Comparison of ENCODE assay signal across 20 cellular contexts in genomic region chr5:5278201-5278814, GRCh38.
DNase-seq lines count a peak whose midpoint lies in the region; ATAC-seq, FAIRE-seq and TF ChIP-seq lines count a peak whose summit lies in the region.
"Had no signal": no experiment of that assay in that cellular context is flagged by ENCODE, and none has a peak within 500 bp of the region (broad histone marks: within the 10 kb centered on the region; RNA-seq: fewer than 3 reads in every experiment).

No MANE protein-coding gene starts in this region.

- peak overlapping the region; percentile 39 for H3K4me2 ChIP-seq in A549
- H3K4me2 ChIP-seq: BLaER1 treated with 17β-estradiol and CSF1 and Interleukin-3, amounts not matched to agents 10 nM and 100 nM had no signal

- FAIRE-seq in A549 (lab: Jason Lieb, UNC), result no peak
- FAIRE-seq: GM12878 had no signal

- DNase-seq in A549 (ENCODE audit: low read depth in 1 of 2, low spot score in 1 of 2), result peak in 1 of 2 experiments; percentile 46
- peak; percentile 17 for DNase-seq in LNCaP clone FGC (ENCODE audit: low read depth)
- peak; percentile 17 for DNase-seq in lung (ENCODE audit: low spot score)
- DNase-seq in NCI-H774 (lab: John Stamatoyannopoulos, UW), result no peak
- DNase-seq in RWPE1 (ENCODE audit: low spot score), result no peak
- no peak for DNase-seq in OCI-M2 (lab: John Stamatoyannopoulos, UW; ENCODE audit: unreplicated experiment)
- DNase-seq: 8988T; CD8-positive, alpha-beta T cell; DMS 273 treated with DMSO at 0.1 percent for 48 hours; DMS53; DND-41; EL; GM23248; IMR-90 had no signal

- POLR2A ChIA-PET in A549 (lab: Yijun Ruan, JAX) (no interaction called here), RWPE1 (lab: Yijun Ruan, JAX; ENCODE audit: low non-redundant PET) (no interaction called here)

- no peaks in the 10 kb centered on the region for H3K36me3 ChIP-seq in lung (ENCODE audit: control insufficient read depth in 2 of 2, insufficient read depth in 2 of 2, low read length in 2 of 2)
- H3K36me3 ChIP-seq: BLaER1 treated with 17β-estradiol and CSF1 and Interleukin-3, amounts not matched to agents 10 nM and 100 nM; HAP-1 had no signal

- TF ChIP-seq RAD21 in A549 (conservative IDR thresholded peaks at IDR 0.05 in 1 of 2, IDR thresholded peaks at IDR 0.05 in 1 of 2), result 0 out of 5 replicates have a peak, but pooled peaks of 1 of the 2 experiments have one; percentile 3

- H3K27ac ChIP-seq in A549, result no peak overlapping the region
- peak overlapping the region; percentile 59 for H3K27ac ChIP-seq in VCaP
- no peak overlapping the region for H3K27ac ChIP-seq in lung (ENCODE audit: low read depth in 1 of 2, low read length in 1 of 2)
- H3K27ac ChIP-seq in RWPE1, result no peak overlapping the region
- H3K27ac ChIP-seq: BLaER1 treated with 17β-estradiol and CSF1 and Interleukin-3, amounts not matched to agents 10 nM and 100 nM; GM23248; HL-60 had no signal

- ATAC-seq in A549, result peak in 1 of 2 experiments; percentile 79; a peak in 4 of 6 replicates
- no peak for ATAC-seq in lung (ENCODE audit: insufficient read depth, low FRiP score)
- ATAC-seq in GM19328 (IDR thresholded peaks at IDR 0.05; ENCODE audit: unreplicated experiment), result no peak
- ATAC-seq: CD8-positive, alpha-beta T cell; GM12878 had no signal

- H3K4me1 ChIP-seq in A549, result peaks cover 17% of the 10 kb centered on the region; the same call in 2 of the 3 replicates
- H3K4me1 ChIP-seq in lung (ENCODE audit: control insufficient read depth in 2 of 2, insufficient read depth in 2 of 2, low read length in 2 of 2), result peaks cover 0 to 2% of the 10 kb centered on the region in 2 donors
- H3K4me1 ChIP-seq: BLaER1 treated with 17β-estradiol and CSF1 and Interleukin-3, amounts not matched to agents 10 nM and 100 nM; HAP-1 had no signal

- TF ChIP-seq CTCF in A549 (IDR thresholded peaks at IDR 0.05) (no peak), LNCaP clone FGC (IDR thresholded peaks at IDR 0.05; ENCODE audit: control insufficient read depth, extremely low read depth, insufficient read depth) (no peak), VCaP (conservative IDR thresholded peaks at IDR 0.05) (no peak), lung (IDR thresholded peaks at IDR 0.05; ENCODE audit: control extremely low read depth, extremely low read depth) (no peak), RWPE1 (conservative IDR thresholded peaks at IDR 0.05; ENCODE audit: low read depth) (no peak)

- no peak for TF ChIP-seq EP300 in A549 (IDR thresholded peaks at IDR 0.05)

- CTCF ChIA-PET in A549 (lab: Yijun Ruan, JAX) (interaction anchor here (1.2 kb wide), 1 partner anchor 116 kb away, joined by 3 read pairs; no protein-coding TSS in a partner anchor), RWPE1 (lab: Yijun Ruan, JAX) (interaction anchor here (0.6 kb wide), 1 partner anchor 91 kb away, joined by 3 read pairs; no protein-coding TSS in a partner anchor)

- WGBS in A549 (ENCODE audit: missing lambda C conversion rate), result 19% methylated on average over 4 of the region's 4 CpGs
- WGBS in lung, 2 donors, result 85 to 94% methylated on average over 4 of the region's 4 CpGs

- H3K9me3 ChIP-seq in A549 (peaks cover under 1% of the 10 kb centered on the region; the same call in 2 of the 3 replicates), lung (ENCODE audit: control insufficient read depth in 2 of 2, insufficient read depth in 1 of 2, low read length in 1 of 2) (peaks cover 1 to 2% of the 10 kb centered on the region in 2 donors)
- H3K9me3 ChIP-seq: HAP-1 had no signal

- TF ChIP-seq POLR2A in A549 (IDR thresholded peaks at IDR 0.05; ENCODE audit: low read length), result no peak

- no peaks in the 10 kb centered on the region for H3K27me3 ChIP-seq in lung (ENCODE audit: control insufficient read depth, insufficient read depth)
- H3K27me3 ChIP-seq: BLaER1 treated with 17β-estradiol and CSF1 and Interleukin-3, amounts not matched to agents 10 nM and 100 nM had no signal

- H3K4me3 ChIP-seq in A549 (no peak overlapping the region), LNCaP clone FGC (ENCODE audit: low read depth, low read length) (no peak overlapping the region), lung (no peak overlapping the region)
- H3K4me3 ChIP-seq: BLaER1 treated with 17β-estradiol and CSF1 and Interleukin-3, amounts not matched to agents 10 nM and 100 nM; GM12878; GM23248; HAP-1 had no signal

TF ChIP-seq in A549, 52 proteins besides CTCF, POLR2A, EP300 and RAD21:
- TF ChIP-seq NFE2L2 (conservative IDR thresholded peaks at IDR 0.05; ENCODE audit: low read length) (no peak), ESRRA (IDR thresholded peaks at IDR 0.05; ENCODE audit: borderline replicate concordance, low read length) (no peak), ZFP36 (IDR thresholded peaks at IDR 0.05; ENCODE audit: borderline replicate concordance, partially characterized antibody) (peak; percentile 48), ATOH8 (CRISPR knock-in tag; IDR thresholded peaks at IDR 0.05; ENCODE audit: low read depth) (no peak), TFCP2L1 (CRISPR knock-in tag; IDR thresholded peaks at IDR 0.05) (no peak), GATA3 (IDR thresholded peaks at IDR 0.05; ENCODE audit: borderline replicate concordance) (peak; percentile 95), HEYL (CRISPR knock-in tag; IDR thresholded peaks at IDR 0.05) (no peak), CEBPB (IDR thresholded peaks at IDR 0.05) (0 out of 4 replicates have a peak, but pooled peaks of 1 of the 2 experiments have one; percentile 14), EHMT2 (IDR thresholded peaks at IDR 0.05; ENCODE audit: low read depth) (no peak), KDM5A (IDR thresholded peaks at IDR 0.05) (no peak), FOSL2 (IDR thresholded peaks at IDR 0.05) (no peak), FOSL2 (CRISPR knock-in tag; IDR thresholded peaks at IDR 0.05) (peak; percentile 21; the same call in 1 of the 2 replicates), JUNB (IDR thresholded peaks at IDR 0.05) (0 out of 2 replicates have a peak, but pooled peaks have one; percentile 22)
- TF ChIP-seq, protein P1, sequence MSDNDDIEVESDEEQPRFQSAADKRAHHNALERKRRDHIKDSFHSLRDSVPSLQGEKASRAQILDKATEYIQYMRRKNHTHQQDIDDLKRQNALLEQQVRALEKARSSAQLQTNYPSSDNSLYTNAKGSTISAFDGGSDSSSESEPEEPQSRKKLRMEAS (IDR thresholded peaks at IDR 0.05), result peak; percentile 57; the same call in 1 of the 2 replicates

Comparison
In these comparisons a context has a peak if more than half of its experiments do, and no peak if none do; other contexts are left out.
1. DNase-seq: peak in LNCaP clone FGC (single experiment) and lung (single experiment); none in NCI-H774 (single experiment), RWPE1 (single experiment) and OCI-M2 (single experiment).